9 cellular contexts compared by ENCODE assay signal in the genomic region with DNA sequence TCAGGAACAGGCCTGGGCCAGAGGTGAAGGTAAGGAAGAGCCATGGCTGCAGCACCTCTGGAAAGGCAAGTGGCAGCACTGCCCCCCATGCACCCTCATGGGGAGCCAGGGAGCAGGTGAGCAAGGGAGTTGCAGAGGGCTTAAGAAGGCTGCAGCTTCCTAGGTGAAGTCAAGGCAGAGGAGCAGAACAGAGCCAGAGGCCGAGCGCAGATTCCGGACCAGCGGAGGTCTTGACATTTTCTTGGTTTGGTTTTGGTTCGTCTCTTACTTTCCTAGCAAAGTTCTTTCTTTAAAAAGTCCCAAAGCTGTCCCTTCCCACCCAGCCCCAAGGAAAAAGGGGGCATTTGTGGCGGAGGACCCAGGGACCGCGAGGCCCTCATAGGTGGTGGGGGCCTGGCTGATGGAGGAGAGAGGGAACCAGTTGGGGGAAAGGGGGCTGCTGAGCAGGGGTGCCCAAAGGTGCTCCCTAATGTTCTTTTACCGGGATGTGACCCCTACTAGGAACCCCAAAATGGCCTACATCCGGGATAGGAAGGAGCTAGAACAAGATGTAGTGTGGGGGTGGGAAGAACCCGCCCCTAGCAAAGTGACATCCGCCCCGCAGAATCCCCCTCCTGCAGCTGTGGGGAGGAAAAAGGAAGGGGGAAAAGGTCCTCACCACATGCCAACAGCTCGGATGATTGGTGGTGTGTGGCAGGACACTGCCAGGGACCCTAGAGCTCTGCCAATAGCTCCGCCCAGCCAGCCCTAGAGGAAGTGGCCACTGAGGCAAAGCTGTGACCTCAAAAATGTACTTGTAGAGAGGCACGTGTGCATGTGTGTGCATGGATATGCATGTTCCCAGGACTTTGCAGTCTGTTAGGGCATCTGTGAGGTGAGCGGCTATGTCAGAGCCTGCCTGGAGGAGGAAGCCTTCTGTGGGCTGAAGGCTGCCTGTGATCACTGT. TPM values are rescaled to one million over a fixed set of nuclear protein-coding genes. Genes with fewer than 3 reads are reported as not detected.
DNase-seq lines count a peak whose midpoint lies in the region; ATAC-seq and TF ChIP-seq lines count a peak whose summit lies in the region.
"Had no signal": no experiment of that assay in that cellular context is flagged by ENCODE, and none has a peak within 500 bp of the region (broad histone marks: within the 10 kb centered on the region; RNA-seq: fewer than 3 reads in every experiment).

No MANE protein-coding gene starts in this region.

- no peaks in the 10 kb centered on the region for H3K9me3 ChIP-seq in heart left ventricle
- no peaks in the 10 kb centered on the region for H3K9me3 ChIP-seq in left ventricle myocardium inferior (replicated peaks)

- H3K27ac ChIP-seq in heart left ventricle (peak overlapping the region in 1 of 12 donors; percentile 54), left ventricle myocardium inferior (replicated peaks) (no peak overlapping the region)
- H3K27ac ChIP-seq: C4-2B had no signal

- H3K4me3 ChIP-seq in heart left ventricle: peak overlapping the region in 1 of 12 donors; percentile 5
- H3K4me3 ChIP-seq in left ventricle myocardium inferior: no peak overlapping the region

- H3K27me3 ChIP-seq in heart left ventricle (peaks cover 0 to 18% (median 0%) of the 10 kb centered on the region in 9 donors), left ventricle myocardium inferior (ENCODE audit: low read depth) (peaks cover 25% of the 10 kb centered on the region)

- peaks cover 0 to 37% (median 4%) of the 10 kb centered on the region in 12 donors for H3K4me1 ChIP-seq in heart left ventricle
- peaks cover 12% of the 10 kb centered on the region for H3K4me1 ChIP-seq in left ventricle myocardium inferior

- TF ChIP-seq CTCF in heart left ventricle (IDR thresholded peaks at IDR 0.05) (no peak), left ventricle myocardium inferior (IDR thresholded peaks at IDR 0.05; ENCODE audit: borderline replicate concordance) (no peak)

- H3K36me3 ChIP-seq in heart left ventricle (no peaks in the 10 kb centered on the region), left ventricle myocardium inferior (no peaks in the 10 kb centered on the region)

- peak; percentile 10 to 63 (median 52) for ATAC-seq in heart left ventricle
- peak; percentile 51 for ATAC-seq in HG03354 (IDR thresholded peaks at IDR 0.05; ENCODE audit: poor library complexity, severe bottlenecking, unreplicated experiment)

- DNase-seq in heart left ventricle (peak in 1 of 5 donors; percentile 65), left ventricle myocardium inferior (no peak), head of caudate nucleus (no peak), ecto neural progenitor cell (ENCODE audit: low spot score) (no peak), SIG-M5 (lab: John Stamatoyannopoulos, UW) (no peak)
- DNase-seq in activated CD8-positive, alpha-beta memory T cell treated with anti-CD3 and anti-CD28 coated beads, Interleukin-2, amount 50 U/mL, for 48 hours: peak; percentile 74
- DNase-seq in stimulated activated CD8-positive, alpha-beta memory T cell treated with anti-CD3 and anti-CD28 coated beads, Interleukin-12 subunit alpha, Interleukin-12 subunit beta, amount 100 ng/mL, for 1 hour (ENCODE audit: low read depth): peak; percentile 27

- intact Hi-C loops in heart left ventricle (cut with DNase I) (no loop called here), left ventricle myocardium inferior (cut with micrococcal nuclease) (no loop called here), head of caudate nucleus (cut with DNase I) (no loop called here)

- no peak for TF ChIP-seq POLR2A in heart left ventricle (IDR thresholded peaks at IDR 0.05)

- 81 to 90% (median 86%) methylated on average over 17 of the region's 17 CpGs for WGBS in heart left ventricle, 4 donors

RNA-seq across cellular contexts. Expression of a gene that starts 0.9 kb away (rescaled TPM):
- 1 to 10 TPM in 4 of 9 donors, under 1 TPM in 3, not detected in 2; 0.46 to 10.0 (median 1.2) TPM for total RNA-seq in heart left ventricle
- polyA plus RNA-seq in heart left ventricle: under 1 TPM; 0.38 to 0.76 TPM
- total RNA-seq in left ventricle myocardium inferior: 0.63 TPM

RNA-seq across cellular contexts. Expression of a gene that starts 14.1 kb away (rescaled TPM):
- total RNA-seq in heart left ventricle: 10 to 100 TPM; 19.8 to 47.6 (median 24.5) TPM
- polyA plus RNA-seq in heart left ventricle: 10 to 100 TPM; 33.3 to 40.8 TPM
- 25.4 TPM for total RNA-seq in left ventricle myocardium inferior

RNA-seq across cellular contexts. Expression of a gene that starts 31.6 kb away (rescaled TPM):
- 1 to 10 TPM in 1 of 9 donors, under 1 TPM in 2, not detected in 6; 0.47 to 4.2 (median 0.54) TPM for total RNA-seq in heart left ventricle
- polyA plus RNA-seq in heart left ventricle: under 1 TPM in 1 of 2 donors, not detected in 1; 0.19 TPM
- total RNA-seq in left ventricle myocardium inferior: not detected

RNA-seq across cellular contexts. Expression of a gene that starts 38.7 kb away (rescaled TPM):
- total RNA-seq in heart left ventricle: over 10,000 TPM in 3 of 9 donors, 1,000 to 10,000 TPM in 5, 100 to 1,000 TPM in 1; 462 to 18,741 (median 5,764) TPM
- polyA plus RNA-seq in heart left ventricle: 100 to 1,000 TPM; 118 to 429 TPM
- 15,093 TPM for total RNA-seq in left ventricle myocardium inferior

RNA-seq across cellular contexts. Expression of a gene that starts 39.0 kb away (rescaled TPM):
- total RNA-seq in heart left ventricle (10 to 100 TPM; 35.5 to 78.5 (median 43.8) TPM), left ventricle myocardium inferior (44.3 TPM)
- polyA plus RNA-seq in heart left ventricle: 100 to 1,000 TPM in 1 of 2 donors, 10 to 100 TPM in 1; 70.1 to 116 TPM

Comparison
In these comparisons a context has a peak if more than half of its experiments do, and no peak if none do; other contexts are left out.
1. DNase-seq: peak in activated CD8-positive, alpha-beta memory T cell treated with anti-CD3 and anti-CD28 coated beads, Interleukin-2, amount 50 U/mL, for 48 hours (single experiment) and stimulated activated CD8-positive, alpha-beta memory T cell treated with anti-CD3 and anti-CD28 coated beads, Interleukin-12 subunit alpha, Interleukin-12 subunit beta, amount 100 ng/mL, for 1 hour (single experiment); none in left ventricle myocardium inferior (single experiment), head of caudate nucleus (0 of 42), ecto neural progenitor cell (single experiment) and SIG-M5 (single experiment).